24 cellular contexts compared by ENCODE assay signal in genomic region chr15:69341356-69341755, GRCh38. TPM values are rescaled to one million over a fixed set of nuclear protein-coding genes. Genes with fewer than 3 reads are reported as not detected.
"Had no signal": no experiment of that assay in that cellular context is flagged by ENCODE, and none has a peak within 500 bp of the region (broad histone marks: within the 10 kb centered on the region; RNA-seq: fewer than 3 reads in every experiment).

No MANE protein-coding gene starts in this region.

- H3K4me3 ChIP-seq: gastrocnemius medialis, heart right ventricle, right atrium auricular region, sigmoid colon, skin epidermis, testis, tibial nerve, upper lobe of right lung had no signal

- DNase-seq: cerebellar nuclear complex; effector memory CD8-positive, alpha-beta T cell; gastrocnemius medialis; heart right ventricle; hypothalamus; islet precursor cell; left cardiac atrium; left ventricle myocardium superior; natural killer cell; posterior cingulate gyrus; sigmoid colon; stimulated activated CD4-positive, alpha-beta T cell treated with anti-CD3 and anti-CD28 coated beads, Interleukin-2, amount 100 ng/mL, for 24 hours; stimulated activated CD4-positive, alpha-beta T cell treated with anti-CD3 and anti-CD28 coated beads, Interleukin-4, amount 100 ng/mL, for 4 hours; stimulated activated naive B cell treated with anti-CD40 and anti-IgM and Interleukin-4, amounts not matched to agents 10 μg/mL and 1 μg/mL and 100 μg/mL, for 72 hours; stimulated activated naive CD8-positive, alpha-beta T cell treated with anti-CD3 and anti-CD28 coated beads, Interleukin-15, amount 100 ng/mL, for 72 hours; testis; upper lobe of right lung had no signal

- H3K27me3 ChIP-seq: gastrocnemius medialis, heart right ventricle, right atrium auricular region, sigmoid colon, testis, tibial nerve, upper lobe of right lung had no signal

- H3K4me3 Mint-ChIP-seq: dendritic cell treated with granulocyte-macrophage colony-stimulating factor and Interleukin-4, amounts not matched to agents 40 ng/mL and 50 ng/mL, for 4 days; effector memory CD8-positive, alpha-beta T cell; natural killer cell; neural crest cell; stimulated activated naive B cell treated with anti-CD40 and anti-IgM and Interleukin-4, amounts not matched to agents 10 μg/mL and 1 μg/mL and 100 μg/mL, for 72 hours; stimulated activated naive CD8-positive, alpha-beta T cell treated with anti-CD3 and anti-CD28 coated beads, Interleukin-15, amount 100 ng/mL, for 72 hours had no signal

- H3K27ac ChIP-seq: gastrocnemius medialis, heart right ventricle, right atrium auricular region, sigmoid colon, skin epidermis, testis, tibial nerve, upper lobe of right lung had no signal

- H3K36me3 ChIP-seq: gastrocnemius medialis, heart right ventricle, right atrium auricular region, sigmoid colon, tibial nerve, upper lobe of right lung had no signal

- H3K9me3 Mint-ChIP-seq: dendritic cell treated with granulocyte-macrophage colony-stimulating factor and Interleukin-4, amounts not matched to agents 40 ng/mL and 50 ng/mL, for 4 days; effector memory CD8-positive, alpha-beta T cell; natural killer cell; neural crest cell; stimulated activated naive B cell treated with anti-CD40 and anti-IgM and Interleukin-4, amounts not matched to agents 10 μg/mL and 1 μg/mL and 100 μg/mL, for 72 hours; stimulated activated naive CD8-positive, alpha-beta T cell treated with anti-CD3 and anti-CD28 coated beads, Interleukin-15, amount 100 ng/mL, for 72 hours had no signal

- H3K36me3 Mint-ChIP-seq: natural killer cell; stimulated activated naive B cell treated with anti-CD40 and anti-IgM and Interleukin-4, amounts not matched to agents 10 μg/mL and 1 μg/mL and 100 μg/mL, for 72 hours had no signal

- H3K4me1 ChIP-seq: gastrocnemius medialis, right atrium auricular region, sigmoid colon, tibial nerve, upper lobe of right lung had no signal

- H3K4me1 Mint-ChIP-seq: natural killer cell; neural crest cell; stimulated activated naive B cell treated with anti-CD40 and anti-IgM and Interleukin-4, amounts not matched to agents 10 μg/mL and 1 μg/mL and 100 μg/mL, for 72 hours; stimulated activated naive CD8-positive, alpha-beta T cell treated with anti-CD3 and anti-CD28 coated beads, Interleukin-15, amount 100 ng/mL, for 72 hours had no signal

- H3K27ac Mint-ChIP-seq: dendritic cell treated with granulocyte-macrophage colony-stimulating factor and Interleukin-4, amounts not matched to agents 40 ng/mL and 50 ng/mL, for 4 days; effector memory CD8-positive, alpha-beta T cell; natural killer cell; stimulated activated naive B cell treated with anti-CD40 and anti-IgM and Interleukin-4, amounts not matched to agents 10 μg/mL and 1 μg/mL and 100 μg/mL, for 72 hours had no signal

- H3K27me3 Mint-ChIP-seq: dendritic cell treated with granulocyte-macrophage colony-stimulating factor and Interleukin-4, amounts not matched to agents 40 ng/mL and 50 ng/mL, for 4 days had no signal

- ATAC-seq: effector memory CD8-positive, alpha-beta T cell; gastrocnemius medialis; heart right ventricle; left cardiac atrium; left ventricle myocardium superior; natural killer cell; stimulated activated naive B cell treated with anti-CD40 and anti-IgM and Interleukin-4, amounts not matched to agents 10 μg/mL and 1 μg/mL and 100 μg/mL, for 72 hours; stimulated activated naive CD8-positive, alpha-beta T cell treated with anti-CD3 and anti-CD28 coated beads, Interleukin-15, amount 100 ng/mL, for 72 hours had no signal

- FAIRE-seq: colon had no signal

RNA-seq across cellular contexts. Expression of gene PAQR5, which starts 42.6 kb away (rescaled TPM):
- total RNA-seq: lung microvascular endothelial cell had no signal
